In the genomic region with DNA sequence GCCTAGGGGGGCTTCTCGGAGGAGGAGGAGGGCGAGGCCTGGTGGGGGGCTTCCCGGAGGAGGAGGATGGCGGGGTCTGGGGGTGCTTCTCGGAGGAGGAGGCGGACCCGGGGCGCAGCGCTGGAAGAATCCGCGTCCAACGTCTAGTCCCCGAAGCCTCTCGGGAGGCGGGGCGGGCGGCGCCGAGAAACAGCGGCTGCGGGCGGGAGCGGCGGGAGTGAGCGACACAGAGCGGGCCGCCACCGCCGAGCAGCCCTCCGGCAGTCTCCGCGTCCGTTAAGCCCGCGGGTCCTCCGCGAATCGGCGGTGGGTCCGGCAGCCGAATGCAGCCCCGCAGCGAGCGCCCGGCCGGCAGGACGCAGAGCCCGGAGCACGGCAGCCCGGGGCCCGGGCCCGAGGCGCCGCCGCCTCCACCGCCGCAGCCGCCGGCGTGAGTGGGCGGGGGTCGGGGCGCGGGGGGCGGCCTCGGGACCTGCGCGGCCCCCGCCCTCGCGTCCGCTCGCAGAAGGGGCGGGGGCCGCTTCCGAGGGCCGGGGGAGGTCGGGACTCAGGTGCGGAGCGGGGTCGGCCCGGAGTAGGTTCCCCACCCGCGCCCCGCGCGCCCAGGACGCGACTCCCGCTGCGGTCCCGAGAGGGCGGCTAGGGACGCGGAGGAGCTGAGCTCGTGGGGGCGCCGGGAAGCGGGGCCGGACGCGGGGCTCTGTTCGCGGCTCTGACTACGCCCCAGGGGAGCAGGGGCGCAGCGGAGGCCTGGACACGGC, we compare ENCODE assay signal across 1 cellular context.
A peak's percentile ranks its signal among the peaks of the same experiment; 100 is the strongest.
TF ChIP-seq lines count a peak whose summit lies in the region.

A gene (plus strand): TSS at position 214 of the 761 bp plus-strand sequence. CDS start 110 bp downstream, at position 324.

TF ChIP-seq in GM12878, 131 proteins besides CTCF, POLR2A, EP300 and RAD21 (continued from another document and continues in another):
- TF ChIP-seq, protein P1, sequence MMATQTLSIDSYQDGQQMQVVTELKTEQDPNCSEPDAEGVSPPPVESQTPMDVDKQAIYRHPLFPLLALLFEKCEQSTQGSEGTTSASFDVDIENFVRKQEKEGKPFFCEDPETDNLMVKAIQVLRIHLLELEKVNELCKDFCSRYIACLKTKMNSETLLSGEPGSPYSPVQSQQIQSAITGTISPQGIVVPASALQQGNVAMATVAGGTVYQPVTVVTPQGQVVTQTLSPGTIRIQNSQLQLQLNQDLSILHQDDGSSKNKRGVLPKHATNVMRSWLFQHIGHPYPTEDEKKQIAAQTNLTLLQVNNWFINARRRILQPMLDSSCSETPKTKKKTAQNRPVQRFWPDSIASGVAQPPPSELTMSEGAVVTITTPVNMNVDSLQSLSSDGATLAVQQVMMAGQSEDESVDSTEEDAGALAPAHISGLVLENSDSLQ (IDR thresholded peaks at IDR 0.05) = peak; percentile 82
- peak; percentile 77 for TF ChIP-seq IKZF1 (conservative IDR thresholded peaks at IDR 0.05)
- TF ChIP-seq, protein P2, sequence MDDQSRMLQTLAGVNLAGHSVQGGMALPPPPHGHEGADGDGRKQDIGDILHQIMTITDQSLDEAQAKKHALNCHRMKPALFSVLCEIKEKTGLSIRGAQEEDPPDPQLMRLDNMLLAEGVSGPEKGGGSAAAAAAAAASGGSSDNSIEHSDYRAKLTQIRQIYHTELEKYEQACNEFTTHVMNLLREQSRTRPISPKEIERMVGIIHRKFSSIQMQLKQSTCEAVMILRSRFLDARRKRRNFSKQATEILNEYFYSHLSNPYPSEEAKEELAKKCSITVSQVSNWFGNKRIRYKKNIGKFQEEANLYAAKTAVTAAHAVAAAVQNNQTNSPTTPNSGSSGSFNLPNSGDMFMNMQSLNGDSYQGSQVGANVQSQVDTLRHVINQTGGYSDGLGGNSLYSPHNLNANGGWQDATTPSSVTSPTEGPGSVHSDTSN (IDR thresholded peaks at IDR 0.05; ENCODE audit: insufficient replicate concordance, low read depth, low read length) = peak; percentile 61
- TF ChIP-seq, protein P3, sequence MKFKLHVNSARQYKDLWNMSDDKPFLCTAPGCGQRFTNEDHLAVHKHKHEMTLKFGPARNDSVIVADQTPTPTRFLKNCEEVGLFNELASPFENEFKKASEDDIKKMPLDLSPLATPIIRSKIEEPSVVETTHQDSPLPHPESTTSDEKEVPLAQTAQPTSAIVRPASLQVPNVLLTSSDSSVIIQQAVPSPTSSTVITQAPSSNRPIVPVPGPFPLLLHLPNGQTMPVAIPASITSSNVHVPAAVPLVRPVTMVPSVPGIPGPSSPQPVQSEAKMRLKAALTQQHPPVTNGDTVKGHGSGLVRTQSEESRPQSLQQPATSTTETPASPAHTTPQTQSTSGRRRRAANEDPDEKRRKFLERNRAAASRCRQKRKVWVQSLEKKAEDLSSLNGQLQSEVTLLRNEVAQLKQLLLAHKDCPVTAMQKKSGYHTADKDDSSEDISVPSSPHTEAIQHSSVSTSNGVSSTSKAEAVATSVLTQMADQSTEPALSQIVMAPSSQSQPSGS (IDR thresholded peaks at IDR 0.05; ENCODE audit: low read length) = no peak
- no peak for TF ChIP-seq CHD1 (IDR thresholded peaks at IDR 0.05; ENCODE audit: low read depth, low read length)
- 0 out of 2 replicates have a peak, but pooled peaks have one; percentile 19 for TF ChIP-seq TAF1 (IDR thresholded peaks at IDR 0.05; ENCODE audit: borderline replicate concordance, low read depth, low read length)
- peak; percentile 33; the same call in 1 of the 2 replicates for TF ChIP-seq LARP7 (IDR thresholded peaks at IDR 0.05)
- 0 out of 2 replicates have a peak, but pooled peaks have one; percentile 13 for TF ChIP-seq NR2C1 (IDR thresholded peaks at IDR 0.05)
- no peak for TF ChIP-seq SREBF1 (IDR thresholded peaks at IDR 0.05; ENCODE audit: low read length)
- TF ChIP-seq SRF (IDR thresholded peaks at IDR 0.05; ENCODE audit: low read depth in 2 of 2, low read length in 2 of 2) = no peak
- TF ChIP-seq NR2C2 (IDR thresholded peaks at IDR 0.05; ENCODE audit: borderline replicate concordance, control insufficient read depth, insufficient read length, low read depth) = no peak
- no peak for TF ChIP-seq BCL11A (IDR thresholded peaks at IDR 0.05; ENCODE audit: low read depth, low read length)
- TF ChIP-seq, protein P4, sequence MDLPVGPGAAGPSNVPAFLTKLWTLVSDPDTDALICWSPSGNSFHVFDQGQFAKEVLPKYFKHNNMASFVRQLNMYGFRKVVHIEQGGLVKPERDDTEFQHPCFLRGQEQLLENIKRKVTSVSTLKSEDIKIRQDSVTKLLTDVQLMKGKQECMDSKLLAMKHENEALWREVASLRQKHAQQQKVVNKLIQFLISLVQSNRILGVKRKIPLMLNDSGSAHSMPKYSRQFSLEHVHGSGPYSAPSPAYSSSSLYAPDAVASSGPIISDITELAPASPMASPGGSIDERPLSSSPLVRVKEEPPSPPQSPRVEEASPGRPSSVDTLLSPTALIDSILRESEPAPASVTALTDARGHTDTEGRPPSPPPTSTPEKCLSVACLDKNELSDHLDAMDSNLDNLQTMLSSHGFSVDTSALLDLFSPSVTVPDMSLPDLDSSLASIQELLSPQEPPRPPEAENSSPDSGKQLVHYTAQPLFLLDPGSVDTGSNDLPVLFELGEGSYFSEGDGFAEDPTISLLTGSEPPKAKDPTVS (IDR thresholded peaks at IDR 0.05; ENCODE audit: low read depth, low read length) = no peak
- peak; percentile 100 for TF ChIP-seq SMARCA5 (IDR thresholded peaks at IDR 0.05)
- TF ChIP-seq, protein P5, sequence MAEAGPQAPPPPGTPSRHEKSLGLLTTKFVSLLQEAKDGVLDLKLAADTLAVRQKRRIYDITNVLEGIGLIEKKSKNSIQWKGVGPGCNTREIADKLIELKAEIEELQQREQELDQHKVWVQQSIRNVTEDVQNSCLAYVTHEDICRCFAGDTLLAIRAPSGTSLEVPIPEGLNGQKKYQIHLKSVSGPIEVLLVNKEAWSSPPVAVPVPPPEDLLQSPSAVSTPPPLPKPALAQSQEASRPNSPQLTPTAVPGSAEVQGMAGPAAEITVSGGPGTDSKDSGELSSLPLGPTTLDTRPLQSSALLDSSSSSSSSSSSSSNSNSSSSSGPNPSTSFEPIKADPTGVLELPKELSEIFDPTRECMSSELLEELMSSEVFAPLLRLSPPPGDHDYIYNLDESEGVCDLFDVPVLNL (IDR thresholded peaks at IDR 0.05; ENCODE audit: low read depth, low read length) = peak; percentile 48; the same call in 1 of the 2 replicates
- TF ChIP-seq, protein P6, sequence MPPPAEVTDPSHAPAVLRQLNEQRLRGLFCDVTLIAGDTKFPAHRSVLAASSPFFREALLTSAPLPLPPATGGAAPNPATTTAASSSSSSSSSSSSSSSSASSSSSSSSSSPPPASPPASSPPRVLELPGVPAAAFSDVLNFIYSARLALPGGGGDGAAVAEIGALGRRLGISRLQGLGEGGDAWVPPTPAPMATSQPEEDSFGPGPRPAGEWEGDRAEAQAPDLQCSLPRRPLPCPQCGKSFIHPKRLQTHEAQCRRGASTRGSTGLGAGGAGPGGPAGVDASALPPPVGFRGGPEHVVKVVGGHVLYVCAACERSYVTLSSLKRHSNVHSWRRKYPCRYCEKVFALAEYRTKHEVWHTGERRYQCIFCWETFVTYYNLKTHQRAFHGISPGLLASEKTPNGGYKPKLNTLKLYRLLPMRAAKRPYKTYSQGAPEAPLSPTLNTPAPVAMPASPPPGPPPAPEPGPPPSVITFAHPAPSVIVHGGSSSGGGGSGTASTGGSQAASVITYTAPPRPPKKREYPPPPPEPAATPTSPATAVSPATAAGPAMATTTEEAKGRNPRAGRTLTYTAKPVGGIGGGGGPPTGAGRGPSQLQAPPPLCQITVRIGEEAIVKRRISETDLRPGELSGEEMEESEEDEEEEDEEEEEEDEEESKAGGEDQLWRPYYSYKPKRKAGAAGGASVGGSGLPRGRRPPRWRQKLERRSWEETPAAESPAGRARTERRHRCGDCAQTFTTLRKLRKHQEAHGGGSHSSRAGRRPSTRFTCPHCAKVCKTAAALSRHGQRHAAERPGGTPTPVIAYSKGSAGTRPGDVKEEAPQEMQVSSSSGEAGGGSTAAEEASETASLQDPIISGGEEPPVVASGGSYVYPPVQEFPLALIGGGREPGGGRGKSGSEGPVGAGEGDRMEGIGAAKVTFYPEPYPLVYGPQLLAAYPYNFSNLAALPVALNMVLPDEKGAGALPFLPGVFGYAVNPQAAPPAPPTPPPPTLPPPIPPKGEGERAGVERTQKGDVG (CRISPR knock-in tag; IDR thresholded peaks at IDR 0.05) = no peak
- TF ChIP-seq, protein P7, sequence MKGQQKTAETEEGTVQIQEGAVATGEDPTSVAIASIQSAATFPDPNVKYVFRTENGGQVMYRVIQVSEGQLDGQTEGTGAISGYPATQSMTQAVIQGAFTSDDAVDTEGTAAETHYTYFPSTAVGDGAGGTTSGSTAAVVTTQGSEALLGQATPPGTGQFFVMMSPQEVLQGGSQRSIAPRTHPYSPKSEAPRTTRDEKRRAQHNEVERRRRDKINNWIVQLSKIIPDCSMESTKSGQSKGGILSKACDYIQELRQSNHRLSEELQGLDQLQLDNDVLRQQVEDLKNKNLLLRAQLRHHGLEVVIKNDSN (IDR thresholded peaks at IDR 0.05; ENCODE audit: borderline replicate concordance, extremely low read length, insufficient read depth, low read depth, low read length) = no peak
- peak; percentile 63; the same call in 1 of the 2 replicates for TF ChIP-seq YY1 (IDR thresholded peaks at IDR 0.05; ENCODE audit: low read depth, low read length)
- no peak for TF ChIP-seq NRF1 (conservative IDR thresholded peaks at IDR 0.05; ENCODE audit: low read depth, low read length)
- no peak for TF ChIP-seq MYB (IDR thresholded peaks at IDR 0.05; ENCODE audit: borderline replicate concordance, low read depth, low read length)
- TF ChIP-seq BHLHE40 (IDR thresholded peaks at IDR 0.05; ENCODE audit: borderline replicate concordance in 1 of 2, low read depth in 2 of 2, low read length in 1 of 2) = peak in 1 of 2 experiments; percentile 72; a peak in 2 of 4 replicates
- TF ChIP-seq HDGF (IDR thresholded peaks at IDR 0.05) = no peak
- TF ChIP-seq FOXM1 (IDR thresholded peaks at IDR 0.05; ENCODE audit: low read depth, low read length) = no peak
- TF ChIP-seq, protein P8, sequence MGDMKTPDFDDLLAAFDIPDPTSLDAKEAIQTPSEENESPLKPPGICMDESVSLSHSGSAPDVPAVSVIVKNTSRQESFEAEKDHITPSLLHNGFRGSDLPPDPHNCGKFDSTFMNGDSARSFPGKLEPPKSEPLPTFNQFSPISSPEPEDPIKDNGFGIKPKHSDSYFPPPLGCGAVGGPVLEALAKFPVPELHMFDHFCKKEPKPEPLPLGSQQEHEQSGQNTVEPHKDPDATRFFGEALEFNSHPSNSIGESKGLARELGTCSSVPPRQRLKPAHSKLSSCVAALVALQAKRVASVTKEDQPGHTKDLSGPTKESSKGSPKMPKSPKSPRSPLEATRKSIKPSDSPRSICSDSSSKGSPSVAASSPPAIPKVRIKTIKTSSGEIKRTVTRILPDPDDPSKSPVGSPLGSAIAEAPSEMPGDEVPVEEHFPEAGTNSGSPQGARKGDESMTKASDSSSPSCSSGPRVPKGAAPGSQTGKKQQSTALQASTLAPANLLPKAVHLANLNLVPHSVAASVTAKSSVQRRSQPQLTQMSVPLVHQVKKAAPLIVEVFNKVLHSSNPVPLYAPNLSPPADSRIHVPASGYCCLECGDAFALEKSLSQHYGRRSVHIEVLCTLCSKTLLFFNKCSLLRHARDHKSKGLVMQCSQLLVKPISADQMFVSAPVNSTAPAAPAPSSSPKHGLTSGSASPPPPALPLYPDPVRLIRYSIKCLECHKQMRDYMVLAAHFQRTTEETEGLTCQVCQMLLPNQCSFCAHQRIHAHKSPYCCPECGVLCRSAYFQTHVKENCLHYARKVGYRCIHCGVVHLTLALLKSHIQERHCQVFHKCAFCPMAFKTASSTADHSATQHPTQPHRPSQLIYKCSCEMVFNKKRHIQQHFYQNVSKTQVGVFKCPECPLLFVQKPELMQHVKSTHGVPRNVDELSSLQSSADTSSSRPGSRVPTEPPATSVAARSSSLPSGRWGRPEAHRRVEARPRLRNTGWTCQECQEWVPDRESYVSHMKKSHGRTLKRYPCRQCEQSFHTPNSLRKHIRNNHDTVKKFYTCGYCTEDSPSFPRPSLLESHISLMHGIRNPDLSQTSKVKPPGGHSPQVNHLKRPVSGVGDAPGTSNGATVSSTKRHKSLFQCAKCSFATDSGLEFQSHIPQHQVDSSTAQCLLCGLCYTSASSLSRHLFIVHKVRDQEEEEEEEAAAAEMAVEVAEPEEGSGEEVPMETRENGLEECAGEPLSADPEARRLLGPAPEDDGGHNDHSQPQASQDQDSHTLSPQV (IDR thresholded peaks at IDR 0.05) = no peak
- no peak for TF ChIP-seq KLF5 (IDR thresholded peaks at IDR 0.05; ENCODE audit: partially characterized antibody)
- peak; percentile 37; the same call in 1 of the 2 replicates for TF ChIP-seq EED (IDR thresholded peaks at IDR 0.05; ENCODE audit: low read depth)
- TF ChIP-seq JUNB (IDR thresholded peaks at IDR 0.05) = no peak
- TF ChIP-seq, protein P9, sequence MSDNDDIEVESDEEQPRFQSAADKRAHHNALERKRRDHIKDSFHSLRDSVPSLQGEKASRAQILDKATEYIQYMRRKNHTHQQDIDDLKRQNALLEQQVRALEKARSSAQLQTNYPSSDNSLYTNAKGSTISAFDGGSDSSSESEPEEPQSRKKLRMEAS (IDR thresholded peaks at IDR 0.05; ENCODE audit: low read depth, low read length) = 0 out of 2 replicates have a peak, but pooled peaks have one; percentile 37
- no peak for TF ChIP-seq BMI1 (IDR thresholded peaks at IDR 0.05; ENCODE audit: borderline replicate concordance)
- TF ChIP-seq JUND (IDR thresholded peaks at IDR 0.05; ENCODE audit: low read depth, low read length) = no peak
- TF ChIP-seq GATAD2B (conservative IDR thresholded peaks at IDR 0.05; ENCODE audit: low read depth) = no peak; the same call in none of the 2 replicates
- TF ChIP-seq, protein P10, sequence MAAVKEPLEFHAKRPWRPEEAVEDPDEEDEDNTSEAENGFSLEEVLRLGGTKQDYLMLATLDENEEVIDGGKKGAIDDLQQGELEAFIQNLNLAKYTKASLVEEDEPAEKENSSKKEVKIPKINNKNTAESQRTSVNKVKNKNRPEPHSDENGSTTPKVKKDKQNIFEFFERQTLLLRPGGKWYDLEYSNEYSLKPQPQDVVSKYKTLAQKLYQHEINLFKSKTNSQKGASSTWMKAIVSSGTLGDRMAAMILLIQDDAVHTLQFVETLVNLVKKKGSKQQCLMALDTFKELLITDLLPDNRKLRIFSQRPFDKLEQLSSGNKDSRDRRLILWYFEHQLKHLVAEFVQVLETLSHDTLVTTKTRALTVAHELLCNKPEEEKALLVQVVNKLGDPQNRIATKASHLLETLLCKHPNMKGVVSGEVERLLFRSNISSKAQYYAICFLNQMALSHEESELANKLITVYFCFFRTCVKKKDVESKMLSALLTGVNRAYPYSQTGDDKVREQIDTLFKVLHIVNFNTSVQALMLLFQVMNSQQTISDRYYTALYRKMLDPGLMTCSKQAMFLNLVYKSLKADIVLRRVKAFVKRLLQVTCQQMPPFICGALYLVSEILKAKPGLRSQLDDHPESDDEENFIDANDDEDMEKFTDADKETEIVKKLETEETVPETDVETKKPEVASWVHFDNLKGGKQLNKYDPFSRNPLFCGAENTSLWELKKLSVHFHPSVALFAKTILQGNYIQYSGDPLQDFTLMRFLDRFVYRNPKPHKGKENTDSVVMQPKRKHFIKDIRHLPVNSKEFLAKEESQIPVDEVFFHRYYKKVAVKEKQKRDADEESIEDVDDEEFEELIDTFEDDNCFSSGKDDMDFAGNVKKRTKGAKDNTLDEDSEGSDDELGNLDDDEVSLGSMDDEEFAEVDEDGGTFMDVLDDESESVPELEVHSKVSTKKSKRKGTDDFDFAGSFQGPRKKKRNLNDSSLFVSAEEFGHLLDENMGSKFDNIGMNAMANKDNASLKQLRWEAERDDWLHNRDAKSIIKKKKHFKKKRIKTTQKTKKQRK (IDR thresholded peaks at IDR 0.05; ENCODE audit: low read depth, low read length) = no peak
- TF ChIP-seq SUZ12 (IDR thresholded peaks at IDR 0.05; ENCODE audit: unreplicated experiment) = no peak
- TF ChIP-seq TCF12 (IDR thresholded peaks at IDR 0.05; ENCODE audit: low read depth, low read length) = no peak
- TF ChIP-seq RAD51 (IDR thresholded peaks at IDR 0.05) = no peak
- no peak for TF ChIP-seq NFYA (IDR thresholded peaks at IDR 0.05; ENCODE audit: borderline replicate concordance, low read depth, low read length)
- no peak for TF ChIP-seq POLR2AphosphoS2 (IDR thresholded peaks at IDR 0.05; ENCODE audit: low read depth, low read length)
- no peak for TF ChIP-seq CEBPB (IDR thresholded peaks at IDR 0.05; ENCODE audit: borderline replicate concordance in 1 of 2, low read depth in 2 of 2, low read length in 2 of 2)
